In genomic region chr1:226548281-226549093, GRCh38 we compare ENCODE assay signal across 8 cellular contexts. TPM values are rescaled to one million over a fixed set of nuclear protein-coding genes. Genes with fewer than 3 reads are reported as not detected.
DNase-seq lines count a peak whose midpoint lies in the region; ATAC-seq and TF ChIP-seq lines count a peak whose summit lies in the region.

Gene STUM, plus strand, starts transcription at chr1:226548764. Its CDS starts 141 bp downstream, at chr1:226548905.

- H3K4me1 Mint-ChIP-seq in stimulated activated naive CD8-positive, alpha-beta T cell treated with anti-CD3 and anti-CD28 coated beads, Interleukin-15, amount 100 ng/mL, for 72 hours = peaks cover 16% of the 10 kb centered on the region

- no peak within 1 kb of the TSS for H3K27ac ChIP-seq in Panc1 (ENCODE audit: low read length)
- H3K27ac ChIP-seq in left lung = no peak within 1 kb of the TSS

- H3K27ac Mint-ChIP-seq in stimulated activated naive CD8-positive, alpha-beta T cell treated with anti-CD3 and anti-CD28 coated beads, Interleukin-15, amount 100 ng/mL, for 72 hours = no peak within 1 kb of the TSS

- CTCF ChIA-PET in Panc1 (lab: Charles Lee) = interaction anchor here (0.6 to 2.0 kb wide), 11 partner anchors 19 to 610 kb away, joined by 4 to 16 read pairs (median 6); no protein-coding TSS in a partner anchor

- peaks cover 9% of the 10 kb centered on the region for H3K4me1 ChIP-seq in Panc1 (ENCODE audit: control insufficient read depth, insufficient read depth, low read length)
- H3K4me1 ChIP-seq in left lung = peaks cover 16 to 28% of the 10 kb centered on the region in 2 donors

- TF ChIP-seq CTCF in Panc1 (IDR thresholded peaks at IDR 0.05) (no peak), cardiac fibroblast (IDR thresholded peaks at IDR 0.05; ENCODE audit: low read depth, low read length) (no peak), left lung (IDR thresholded peaks at IDR 0.05) (no peak)

- no peak for DNase-seq in Right ventricle myocardium inferior (ENCODE audit: missing footprints)
- no peak for DNase-seq in cardiac septum (ENCODE audit: low spot score)
- no peak for DNase-seq in Panc1 (ENCODE audit: low read depth, low spot score)
- DNase-seq in cardiac fibroblast (ENCODE audit: low read depth in 2 of 2) = peak in 1 of 2 donors; percentile 43
- DNase-seq in left lung = peak in 1 of 2 donors; percentile 76
- peak in 1 of 2 donors; percentile 33 for DNase-seq in stimulated activated naive CD8-positive, alpha-beta T cell treated with anti-CD3 and anti-CD28 coated beads, Interleukin-15, amount 100 ng/mL, for 72 hours
- no peak for DNase-seq in hippocampal formation (lab: John Stamatoyannopoulos, UW)

- H3K4me3 ChIP-seq in Panc1 (ENCODE audit: low read depth in 2 of 2, low read length in 2 of 2) = peak within 1 kb of the TSS; percentile 19 to 43
- peak within 1 kb of the TSS; percentile 26 to 39 for H3K4me3 ChIP-seq in cardiac fibroblast (replicated peaks in 1 of 2; ENCODE audit: low read depth in 2 of 2, low read length in 2 of 2)
- peak within 1 kb of the TSS; percentile 21 to 36 for H3K4me3 ChIP-seq in left lung

- peak; percentile 73 for ATAC-seq in Right ventricle myocardium inferior
- peak; percentile 82 for ATAC-seq in Panc1
- ATAC-seq in left lung = peak; percentile 74
- ATAC-seq in stimulated activated naive CD8-positive, alpha-beta T cell treated with anti-CD3 and anti-CD28 coated beads, Interleukin-15, amount 100 ng/mL, for 72 hours = peak; percentile 66
- ATAC-seq in HG03139 (IDR thresholded peaks at IDR 0.05; ENCODE audit: unreplicated experiment) = no peak

- BruUV-seq in Panc1 (replicated peaks; lab: Mats Ljungman, UMichigan) = no TSS peak

- peak within 1 kb of the TSS; percentile 63 to 80 for H3K4me3 Mint-ChIP-seq in stimulated activated naive CD8-positive, alpha-beta T cell treated with anti-CD3 and anti-CD28 coated beads, Interleukin-15, amount 100 ng/mL, for 72 hours

- H3K9me3 Mint-ChIP-seq in stimulated activated naive CD8-positive, alpha-beta T cell treated with anti-CD3 and anti-CD28 coated beads, Interleukin-15, amount 100 ng/mL, for 72 hours = no peaks in the 10 kb centered on the region

- POLR2A ChIA-PET in Panc1 (lab: Charles Lee) = interaction anchor here (0.6 kb wide), 1 partner anchor 334 kb away, joined by 5 read pairs; no protein-coding TSS in a partner anchor

- intact Hi-C loops in Right ventricle myocardium inferior (cut with DNase I) = loop anchor here (5.0 to 10.0 kb wide), 2 partner anchors 124 to 279 kb away; no protein-coding TSS in a partner anchor
- intact Hi-C loops in cardiac septum (cut with DNase I) = loop anchor here (5.0 to 10.0 kb wide), 2 partner anchors 186 to 279 kb away; partner anchors contain the start of gene ITPKB
- intact Hi-C loops in Panc1 (cut with micrococcal nuclease; ENCODE audit: unreplicated experiment) = loop anchor here (5.0 kb wide), 1 partner anchor 59 kb away; no protein-coding TSS in a partner anchor
- intact Hi-C loops in left lung (cut with DNase I) = no loop called here

- H3K27me3 ChIP-seq in Panc1 (ENCODE audit: control insufficient read depth, insufficient read depth, low read length) (peaks cover 36% of the 10 kb centered on the region), left lung (peaks cover 16 to 62% of the 10 kb centered on the region in 2 donors)

- no peaks in the 10 kb centered on the region for H3K36me3 ChIP-seq in Panc1 (ENCODE audit: control insufficient read depth, insufficient read depth, low read length)
- H3K36me3 ChIP-seq in left lung = no peaks in the 10 kb centered on the region

- H3K27me3 Mint-ChIP-seq in stimulated activated naive CD8-positive, alpha-beta T cell treated with anti-CD3 and anti-CD28 coated beads, Interleukin-15, amount 100 ng/mL, for 72 hours = peaks cover 86% of the 10 kb centered on the region

- in situ Hi-C loops in Panc1 (cut with HindIII; ENCODE audit: low pct_unique_long_range_greater_than_20kb, low sequenced_read_pairs) = no loop called here

- H3K9me3 ChIP-seq in Panc1 (ENCODE audit: control insufficient read depth, insufficient read depth, low read depth, low read length) (no peaks in the 10 kb centered on the region), left lung (no peaks in the 10 kb centered on the region)

RNA-seq across cellular contexts. Expression of gene STUM, which starts in this region (rescaled TPM):
- total RNA-seq in Right ventricle myocardium inferior (1.4 TPM), cardiac septum (0.78 TPM), Panc1 (2021; ENCODE audit: unreplicated experiment) (0.03 TPM), left lung (under 1 TPM; 0.15 to 0.31 TPM)
- not detected for polyA plus RNA-seq in Panc1 (2012; ENCODE audit: insufficient read length)

Comparison
In these comparisons a context has a peak if more than half of its experiments do, and no peak if none do; other contexts are left out.
1. Peak in ATAC-seq and H3K4me3 ChIP-seq in Panc1; RNA of the gene not detected or under 1 TPM.
2. Peak in ATAC-seq and H3K4me3 ChIP-seq in left lung; RNA of the gene not detected or under 1 TPM.
3. intact Hi-C loops: an anchor here in Right ventricle myocardium inferior (5.0 to 10.0 kb wide), cardiac septum (5.0 to 10.0 kb wide) and Panc1 (5.0 kb wide); none called in left lung.